Comparison of ENCODE assay signal across 8 cellular contexts in the genomic region with DNA sequence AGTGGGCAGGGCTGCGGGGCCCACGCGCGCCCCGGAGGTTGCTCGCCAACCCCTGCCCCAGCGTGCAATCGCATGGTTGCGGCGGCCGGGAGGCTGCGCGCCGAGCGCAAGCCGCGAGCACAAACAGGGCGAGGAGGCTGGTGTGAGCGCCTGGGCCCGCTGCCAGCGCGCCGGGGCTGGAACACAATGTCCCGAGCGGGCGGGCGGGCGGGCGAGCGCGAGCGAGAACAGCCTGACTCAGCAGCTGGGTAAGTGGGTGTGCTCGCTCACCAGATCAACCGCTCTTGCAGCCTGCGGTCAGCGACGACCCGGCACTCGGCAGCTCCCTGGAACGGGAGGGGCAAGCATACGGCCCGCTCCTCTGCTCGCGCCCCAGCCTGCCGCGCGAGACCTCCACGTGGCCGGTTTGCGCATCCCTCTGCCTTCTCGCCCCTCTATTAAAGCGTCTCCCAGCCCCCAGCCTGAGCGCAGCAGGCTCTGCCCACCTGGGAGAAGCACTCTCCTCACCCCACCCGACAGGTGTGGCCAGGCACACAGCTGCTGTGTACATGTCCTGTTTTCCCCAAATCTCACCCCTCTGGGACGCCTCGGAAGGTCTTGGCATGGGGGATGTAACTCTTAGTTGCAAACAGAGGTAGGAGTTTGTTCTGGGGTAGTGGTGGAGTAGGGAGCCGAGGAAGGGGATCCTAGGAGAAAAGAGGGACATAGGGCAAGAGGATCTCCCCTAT. TPM values are rescaled to one million over a fixed set of nuclear protein-coding genes. Genes with fewer than 3 reads are reported as not detected.
DNase-seq lines count a peak whose midpoint lies in the region; ATAC-seq and TF ChIP-seq lines count a peak whose summit lies in the region.

No MANE protein-coding gene starts in this region.

- intact Hi-C loops in mucosa of descending colon (cut with DNase I, micrococcal nuclease): loop anchor here in 1 of 2 donors (2.0 kb wide), 1 partner anchor 39 kb away; the partner anchor contains the start of gene FKBP5

- no peaks in the 10 kb centered on the region for H3K36me3 ChIP-seq in HUES48 (ENCODE audit: control insufficient read depth, insufficient read depth, low read length)
- H3K36me3 ChIP-seq in OCI-LY3 (replicated peaks; ENCODE audit: low read depth, low read length): no peaks in the 10 kb centered on the region
- H3K36me3 ChIP-seq in mucosa of descending colon (ENCODE audit: low read depth): no peaks in the 10 kb centered on the region

- DNase-seq in activated T-cell treated with anti-CD3 and anti-CD28 coated beads for 4 hours: peak; percentile 63
- peak; percentile 97 for DNase-seq in epithelial cell of esophagus (ENCODE audit: low read depth)
- DNase-seq in mucosa of descending colon: peak; percentile 92 to 98 (median 94)
- DNase-seq in stimulated activated CD8-positive, alpha-beta memory T cell treated with anti-CD3 and anti-CD28 coated beads, Interleukin-2, amount 100 ng/mL, for 48 hours (ENCODE audit: low read depth in 2 of 2): peak; percentile 73 to 80

- H3K9ac ChIP-seq in HUES48 (ENCODE audit: low read depth, low read length) (peak overlapping the region; percentile 75), OCI-LY3 (ENCODE audit: low read length) (peak overlapping the region; percentile 90)

- TF ChIP-seq CTCF in C4-2B (conservative IDR thresholded peaks at IDR 0.05): no peak
- no peak for TF ChIP-seq CTCF in OCI-LY3 (IDR thresholded peaks at IDR 0.05; ENCODE audit: low read depth, low read length)
- no peak for TF ChIP-seq CTCF in epithelial cell of esophagus (IDR thresholded peaks at IDR 0.05; ENCODE audit: insufficient read depth, low read depth, low read length, missing control alignments)
- no peak for TF ChIP-seq CTCF in mucosa of descending colon (IDR thresholded peaks at IDR 0.05)

- H3K4me1 ChIP-seq in HUES48 (ENCODE audit: control insufficient read depth, insufficient read depth, low read length): peaks cover 42% of the 10 kb centered on the region
- peaks cover 60% of the 10 kb centered on the region for H3K4me1 ChIP-seq in OCI-LY3 (ENCODE audit: low read length)
- H3K4me1 ChIP-seq in mucosa of descending colon (ENCODE audit: low read depth): peaks cover 87% of the 10 kb centered on the region

- H4K20me1 ChIP-seq in OCI-LY3 (ENCODE audit: insufficient read depth, low read length): no peaks in the 10 kb centered on the region

- ATAC-seq in GM19438 (IDR thresholded peaks at IDR 0.05; ENCODE audit: low read depth, unreplicated experiment) (peak; percentile 37), mucosa of descending colon (peak; percentile 57)

- peak overlapping the region; percentile 99 for H3K4me2 ChIP-seq in OCI-LY3 (ENCODE audit: low read length)

- peaks cover 36% of the 10 kb centered on the region for H3K27me3 ChIP-seq in HUES48 (ENCODE audit: control insufficient read depth, insufficient read depth, low read length)
- no peaks in the 10 kb centered on the region for H3K27me3 ChIP-seq in OCI-LY3 (ENCODE audit: low read depth, low read length)

- H3K27ac ChIP-seq in C4-2B (peak overlapping the region; percentile 98), HUES48 (ENCODE audit: low read depth, low read length) (peak overlapping the region; percentile 77), OCI-LY3 (ENCODE audit: low read length) (peak overlapping the region; percentile 94)

- peaks cover 20% of the 10 kb centered on the region for H3K79me2 ChIP-seq in OCI-LY3 (ENCODE audit: low read length)

- peak overlapping the region; percentile 72; the same call in 1 of the 2 replicates for H2AFZ ChIP-seq in OCI-LY3 (ENCODE audit: low read depth, low read length)

- peak overlapping the region; percentile 85 for H3K4me3 ChIP-seq in HUES48 (ENCODE audit: low read depth, low read length)
- H3K4me3 ChIP-seq in OCI-LY3 (ENCODE audit: low read length): peak overlapping the region; percentile 86
- H3K4me3 ChIP-seq in epithelial cell of esophagus (ENCODE audit: low read length): peak overlapping the region; percentile 41
- H3K4me3 ChIP-seq in mucosa of descending colon: no peak overlapping the region

- no peaks in the 10 kb centered on the region for H3K9me3 ChIP-seq in HUES48 (ENCODE audit: control insufficient read depth, insufficient read depth, low read length)
- no peaks in the 10 kb centered on the region for H3K9me3 ChIP-seq in OCI-LY3 (ENCODE audit: insufficient read depth, low read length)
- no peaks in the 10 kb centered on the region for H3K9me3 ChIP-seq in mucosa of descending colon

RNA-seq across cellular contexts. Expression of gene ARMC12, which starts 8.7 kb away (rescaled TPM):
- total RNA-seq in mucosa of descending colon: under 1 TPM; 0.31 to 0.55 (median 0.44) TPM

RNA-seq across cellular contexts. Expression of gene FKBP5, which starts 39.4 kb away (rescaled TPM):
- total RNA-seq in mucosa of descending colon: 100 to 1,000 TPM in 2 of 3 donors, 10 to 100 TPM in 1; 22.1 to 174 (median 150) TPM

RNA-seq across cellular contexts. Expression of gene CLPSL2, which starts 48.3 kb away (rescaled TPM):
- total RNA-seq in mucosa of descending colon: not detected

RNA-seq across cellular contexts. Expression of gene CLPSL1, which starts 52.7 kb away (rescaled TPM):
- not detected for total RNA-seq in mucosa of descending colon
